1 cellular context compared by ENCODE assay signal in the genomic region with DNA sequence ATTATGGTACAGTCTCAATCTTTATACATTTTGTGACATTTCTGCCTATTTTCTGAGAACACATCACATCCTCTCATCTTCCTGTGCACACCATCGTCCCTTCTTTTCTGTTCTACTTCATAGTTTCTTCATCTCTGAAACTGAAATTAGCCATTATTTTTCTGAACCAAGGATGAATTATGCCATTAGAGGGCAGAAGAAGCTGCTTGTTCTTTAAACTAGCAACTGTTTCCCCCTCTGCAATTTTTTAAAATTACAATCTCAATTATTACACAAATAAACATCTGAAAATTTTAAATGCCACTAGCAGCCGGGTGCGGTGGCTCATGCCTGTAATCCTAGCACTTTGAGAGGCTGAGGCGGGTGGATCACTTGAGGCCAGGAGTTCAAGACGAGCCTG.
TF ChIP-seq lines count a peak whose summit lies in the region.

No MANE protein-coding gene starts in this region.

TF ChIP-seq in HepG2, 621 proteins besides CTCF, POLR2A, EP300 and RAD21 (continued from another document):
- TF ChIP-seq, protein P1, sequence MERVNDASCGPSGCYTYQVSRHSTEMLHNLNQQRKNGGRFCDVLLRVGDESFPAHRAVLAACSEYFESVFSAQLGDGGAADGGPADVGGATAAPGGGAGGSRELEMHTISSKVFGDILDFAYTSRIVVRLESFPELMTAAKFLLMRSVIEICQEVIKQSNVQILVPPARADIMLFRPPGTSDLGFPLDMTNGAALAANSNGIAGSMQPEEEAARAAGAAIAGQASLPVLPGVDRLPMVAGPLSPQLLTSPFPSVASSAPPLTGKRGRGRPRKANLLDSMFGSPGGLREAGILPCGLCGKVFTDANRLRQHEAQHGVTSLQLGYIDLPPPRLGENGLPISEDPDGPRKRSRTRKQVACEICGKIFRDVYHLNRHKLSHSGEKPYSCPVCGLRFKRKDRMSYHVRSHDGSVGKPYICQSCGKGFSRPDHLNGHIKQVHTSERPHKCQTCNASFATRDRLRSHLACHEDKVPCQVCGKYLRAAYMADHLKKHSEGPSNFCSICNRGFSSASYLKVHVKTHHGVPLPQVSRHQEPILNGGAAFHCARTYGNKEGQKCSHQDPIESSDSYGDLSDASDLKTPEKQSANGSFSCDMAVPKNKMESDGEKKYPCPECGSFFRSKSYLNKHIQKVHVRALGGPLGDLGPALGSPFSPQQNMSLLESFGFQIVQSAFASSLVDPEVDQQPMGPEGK (CRISPR knock-in tag; IDR thresholded peaks at IDR 0.05): no peak
- no peak for TF ChIP-seq JUN (CRISPR knock-in tag; IDR thresholded peaks at IDR 0.05)
